In genomic region chr17:40112718-40113109, GRCh38 we compare ENCODE assay signal across 8 cellular contexts. TPM values are rescaled to one million over a fixed set of nuclear protein-coding genes. Genes with fewer than 3 reads are reported as not detected.
DNase-seq lines count a peak whose midpoint lies in the region; FAIRE-seq and TF ChIP-seq lines count a peak whose summit lies in the region.

No MANE protein-coding gene starts in this region.

- H3K36me3 ChIP-seq in mesodermal cell (ENCODE audit: control insufficient read depth, insufficient read depth, low read length) (no peaks in the 10 kb centered on the region), tibial nerve (no peaks in the 10 kb centered on the region), small intestine (ENCODE audit: control insufficient read depth in 2 of 2, insufficient read depth in 2 of 2, low read length in 2 of 2) (no peaks in the 10 kb centered on the region)

- H3K4me3 ChIP-seq in mesodermal cell (ENCODE audit: extremely low read depth, insufficient read depth, low read length, poor library complexity, severe bottlenecking) (no peak overlapping the region), tibial nerve (peak overlapping the region in 1 of 4 donors; percentile 5), small intestine (ENCODE audit: low read depth in 1 of 2, low read length in 2 of 2) (no peak overlapping the region)

- DNase-seq in activated CD4-positive, alpha-beta T cell treated with anti-CD3 and anti-CD28 coated beads, Interleukin-2, amount 10 ng/mL, durations not matched to agents 24 days and 14 days: no peak
- no peak for DNase-seq in activated CD4-positive, alpha-beta T cell treated with anti-CD3 and anti-CD28 coated beads, Interleukin-2, amount 50 U/mL, for 4 hours
- no peak for DNase-seq in caudate nucleus (lab: John Stamatoyannopoulos, UW)
- DNase-seq in tibial nerve (ENCODE audit: low spot score in 2 of 2): peak in 1 of 2 donors; percentile 45
- DNase-seq in midbrain (lab: John Stamatoyannopoulos, UW): no peak
- no peak for DNase-seq in small intestine
- DNase-seq in NCI-H2107 (lab: John Stamatoyannopoulos, UW): no peak

- peak overlapping the region; percentile 94 for H3K27ac Mint-ChIP-seq in activated CD4-positive, alpha-beta T cell treated with anti-CD3 and anti-CD28 coated beads, Interleukin-2, amount 10 ng/mL, durations not matched to agents 24 days and 14 days

- H3K9me3 ChIP-seq in mesodermal cell (ENCODE audit: control insufficient read depth, low read length): no peaks in the 10 kb centered on the region
- no peaks in the 10 kb centered on the region for H3K9me3 ChIP-seq in tibial nerve
- no peaks in the 10 kb centered on the region for H3K9me3 ChIP-seq in small intestine (ENCODE audit: control insufficient read depth, low read depth)

- no peak for TF ChIP-seq EP300 in tibial nerve (IDR thresholded peaks at IDR 0.05)

- no peak for FAIRE-seq in small intestine (lab: Jason Lieb, UNC)

- no peaks in the 10 kb centered on the region for H3K9me3 Mint-ChIP-seq in activated CD4-positive, alpha-beta T cell treated with anti-CD3 and anti-CD28 coated beads, Interleukin-2, amount 10 ng/mL, durations not matched to agents 24 days and 14 days

- H3K27me3 ChIP-seq in tibial nerve (no peaks in the 10 kb centered on the region), small intestine (ENCODE audit: control insufficient read depth in 2 of 2, insufficient read depth in 2 of 2, low read length in 2 of 2) (no peaks in the 10 kb centered on the region)

- H3K4me1 ChIP-seq in mesodermal cell (ENCODE audit: control insufficient read depth, insufficient read depth, low read length, poor library complexity, severe bottlenecking) (peaks cover 45% of the 10 kb centered on the region), tibial nerve (peaks cover 3 to 70% (median 58%) of the 10 kb centered on the region in 4 donors), small intestine (ENCODE audit: control insufficient read depth in 2 of 2, insufficient read depth in 1 of 2, low read depth in 1 of 2, low read length in 1 of 2) (peaks cover 9 to 20% of the 10 kb centered on the region in 2 donors)

- H3K27me3 Mint-ChIP-seq in activated CD4-positive, alpha-beta T cell treated with anti-CD3 and anti-CD28 coated beads, Interleukin-2, amount 10 ng/mL, durations not matched to agents 24 days and 14 days: no peaks in the 10 kb centered on the region

- TF ChIP-seq POLR2A in tibial nerve (IDR thresholded peaks at IDR 0.05): no peak

- intact Hi-C loops in activated CD4-positive, alpha-beta T cell treated with anti-CD3 and anti-CD28 coated beads, Interleukin-2, amount 10 ng/mL, durations not matched to agents 24 days and 14 days (cut with micrococcal nuclease): loop anchor here (1.0 to 5.0 kb wide), 11 partner anchors 9 to 210 kb away; partner anchors contain the start of genes CASC3, CDC6, MSL1 and RAPGEFL1

- peak overlapping the region; percentile 86 for H3K4me3 Mint-ChIP-seq in activated CD4-positive, alpha-beta T cell treated with anti-CD3 and anti-CD28 coated beads, Interleukin-2, amount 10 ng/mL, durations not matched to agents 24 days and 14 days

- peak overlapping the region; percentile 83 for H3K27ac ChIP-seq in caudate nucleus (ENCODE audit: low read depth, low read length)
- H3K27ac ChIP-seq in mesodermal cell (ENCODE audit: low read depth, low read length, severe bottlenecking): peak overlapping the region; percentile 98
- H3K27ac ChIP-seq in tibial nerve: peak overlapping the region; percentile 89 to 99 (median 98)
- H3K27ac ChIP-seq in small intestine (ENCODE audit: low read depth in 1 of 2, low read length in 1 of 2): peak overlapping the region in 1 of 2 donors; percentile 88

- no peaks in the 10 kb centered on the region for H3K36me3 Mint-ChIP-seq in activated CD4-positive, alpha-beta T cell treated with anti-CD3 and anti-CD28 coated beads, Interleukin-2, amount 10 ng/mL, durations not matched to agents 24 days and 14 days (ENCODE audit: low read depth)

- peaks cover 52% of the 10 kb centered on the region for H3K4me1 Mint-ChIP-seq in activated CD4-positive, alpha-beta T cell treated with anti-CD3 and anti-CD28 coated beads, Interleukin-2, amount 10 ng/mL, durations not matched to agents 24 days and 14 days

- no peak for TF ChIP-seq CTCF in tibial nerve (IDR thresholded peaks at IDR 0.05)

- 93 to 100% methylated on average over 2 of the region's 4 CpGs for WGBS in mesodermal cell (ENCODE audit: insufficient coverage in 2 of 2), 2 experiments
- WGBS in tibial nerve, 2 donors: 31 to 38% methylated on average over 4 of the region's 4 CpGs
- 52 to 55% (median 53%) methylated on average over 4 of the region's 4 CpGs for WGBS in small intestine, 3 donors

RNA-seq across cellular contexts. Expression of gene MSL1, which starts 9.1 kb away (rescaled TPM):
- 92.7 and 98.5 TPM in 2 replicates for total RNA-seq in activated CD4-positive, alpha-beta T cell treated with anti-CD3 and anti-CD28 coated beads, Interleukin-2, amount 10 ng/mL, durations not matched to agents 24 days and 14 days
- polyA plus RNA-seq in mesodermal cell (2013, experiment 1 of 2): 81.0 TPM
- polyA plus RNA-seq in mesodermal cell (2013, experiment 2 of 2): 79.8 TPM
- 100 to 1,000 TPM in 3 of 4 donors, 10 to 100 TPM in 1; 78.0 to 113 (median 107) TPM for total RNA-seq in tibial nerve
- polyA plus RNA-seq in small intestine: 10 to 100 TPM; 53.1 to 81.6 (median 57.0) TPM

RNA-seq across cellular contexts. Expression of gene NR1D1, which starts 12.3 kb away (rescaled TPM):
- total RNA-seq in activated CD4-positive, alpha-beta T cell treated with anti-CD3 and anti-CD28 coated beads, Interleukin-2, amount 10 ng/mL, durations not matched to agents 24 days and 14 days: 7.9 and 8.2 TPM in 2 replicates
- polyA plus RNA-seq in mesodermal cell (2013, experiment 1 of 2): 8.1 TPM
- polyA plus RNA-seq in mesodermal cell (2013, experiment 2 of 2): 6.0 TPM
- 10 to 100 TPM; 16.8 to 48.2 (median 21.0) TPM for total RNA-seq in tibial nerve
- 10 to 100 TPM in 2 of 3 donors, 1 to 10 TPM in 1; 8.5 to 25.1 (median 15.7) TPM for polyA plus RNA-seq in small intestine

RNA-seq across cellular contexts. Expression of gene CASC3, which starts 27.6 kb away (rescaled TPM):
- total RNA-seq in activated CD4-positive, alpha-beta T cell treated with anti-CD3 and anti-CD28 coated beads, Interleukin-2, amount 10 ng/mL, durations not matched to agents 24 days and 14 days: 108 and 109 TPM in 2 replicates
- polyA plus RNA-seq in mesodermal cell (2013, experiment 1 of 2): 75.2 TPM
- 72.6 TPM for polyA plus RNA-seq in mesodermal cell (2013, experiment 2 of 2)
- 100 to 1,000 TPM in 1 of 4 donors, 10 to 100 TPM in 3; 85.2 to 122 (median 93.4) TPM for total RNA-seq in tibial nerve
- polyA plus RNA-seq in small intestine: 10 to 100 TPM; 24.2 to 36.9 (median 28.6) TPM

RNA-seq across cellular contexts. Expression of gene THRA, which starts 49.9 kb away (rescaled TPM):
- total RNA-seq in activated CD4-positive, alpha-beta T cell treated with anti-CD3 and anti-CD28 coated beads, Interleukin-2, amount 10 ng/mL, durations not matched to agents 24 days and 14 days: 4.5 and 5.1 TPM in 2 replicates
- 20.7 TPM for polyA plus RNA-seq in mesodermal cell (2013, experiment 1 of 2)
- 21.5 TPM for polyA plus RNA-seq in mesodermal cell (2013, experiment 2 of 2)
- total RNA-seq in tibial nerve: 10 to 100 TPM; 65.4 to 86.1 (median 78.4) TPM
- 10 to 100 TPM; 22.4 to 50.7 (median 36.0) TPM for polyA plus RNA-seq in small intestine

RNA-seq across cellular contexts. Expression of gene MED24, which starts 58.5 kb away (rescaled TPM):
- 118 and 122 TPM in 2 replicates for total RNA-seq in activated CD4-positive, alpha-beta T cell treated with anti-CD3 and anti-CD28 coated beads, Interleukin-2, amount 10 ng/mL, durations not matched to agents 24 days and 14 days
- 73.9 TPM for polyA plus RNA-seq in mesodermal cell (2013, experiment 1 of 2)
- polyA plus RNA-seq in mesodermal cell (2013, experiment 2 of 2): 73.6 TPM
- 100 to 1,000 TPM in 2 of 4 donors, 10 to 100 TPM in 2; 55.1 to 146 (median 84.6) TPM for total RNA-seq in tibial nerve
- polyA plus RNA-seq in small intestine: 10 to 100 TPM; 43.0 to 64.6 (median 49.6) TPM
